1 cellular context compared by ENCODE assay signal in genomic region chr19:9786342-9786741, GRCh38.
TF ChIP-seq lines count a peak whose summit lies in the region.

No MANE protein-coding gene starts in this region.

TF ChIP-seq in HCT116, 20 proteins besides CTCF, POLR2A, EP300 and RAD21 (continued from another document):
- TF ChIP-seq ZFX (IDR thresholded peaks at IDR 0.05), result no peak
- TF ChIP-seq, protein P1, sequence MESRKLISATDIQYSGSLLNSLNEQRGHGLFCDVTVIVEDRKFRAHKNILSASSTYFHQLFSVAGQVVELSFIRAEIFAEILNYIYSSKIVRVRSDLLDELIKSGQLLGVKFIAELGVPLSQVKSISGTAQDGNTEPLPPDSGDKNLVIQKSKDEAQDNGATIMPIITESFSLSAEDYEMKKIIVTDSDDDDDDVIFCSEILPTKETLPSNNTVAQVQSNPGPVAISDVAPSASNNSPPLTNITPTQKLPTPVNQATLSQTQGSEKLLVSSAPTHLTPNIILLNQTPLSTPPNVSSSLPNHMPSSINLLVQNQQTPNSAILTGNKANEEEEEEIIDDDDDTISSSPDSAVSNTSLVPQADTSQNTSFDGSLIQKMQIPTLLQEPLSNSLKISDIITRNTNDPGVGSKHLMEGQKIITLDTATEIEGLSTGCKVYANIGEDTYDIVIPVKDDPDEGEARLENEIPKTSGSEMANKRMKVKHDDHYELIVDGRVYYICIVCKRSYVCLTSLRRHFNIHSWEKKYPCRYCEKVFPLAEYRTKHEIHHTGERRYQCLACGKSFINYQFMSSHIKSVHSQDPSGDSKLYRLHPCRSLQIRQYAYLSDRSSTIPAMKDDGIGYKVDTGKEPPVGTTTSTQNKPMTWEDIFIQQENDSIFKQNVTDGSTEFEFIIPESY (IDR thresholded peaks at IDR 0.05; ENCODE audit: extremely low read depth, insufficient replicate concordance, low read length), result no peak
